In genomic region chr14:100098171-100098570, GRCh38 we compare ENCODE assay signal across 18 cellular contexts. TPM values are rescaled to one million over a fixed set of nuclear protein-coding genes. Genes with fewer than 3 reads are reported as not detected.
A peak's percentile ranks its signal among the peaks of the same experiment; 100 is the strongest.
DNase-seq lines count a peak whose midpoint lies in the region; ATAC-seq, FAIRE-seq and TF ChIP-seq lines count a peak whose summit lies in the region.
"Had no signal": no experiment of that assay in that cellular context is flagged by ENCODE, and none has a peak within 500 bp of the region (broad histone marks: within the 10 kb centered on the region; RNA-seq: fewer than 3 reads in every experiment).

No MANE protein-coding gene starts in this region.

- no peak for TF ChIP-seq CTCF in GM23338 (conservative IDR thresholded peaks at IDR 0.05; ENCODE audit: low read depth in 2 of 2)
- TF ChIP-seq CTCF in heart left ventricle (IDR thresholded peaks at IDR 0.05) = no peak

- H4K20me1 ChIP-seq in GM23338 (replicated peaks; ENCODE audit: insufficient read depth) = 0 out of 2 replicates have a peak, but pooled peaks cover 6% of the 10 kb centered on the region

- no peak overlapping the region for H3K4me2 ChIP-seq in GM23338

- peak; percentile 22 for DNase-seq in activated CD4-positive, CD25-positive, alpha-beta regulatory T cell treated with anti-CD3 and anti-CD28 coated beads, Interleukin-2, amount 50 U/mL, for 72 hours
- DNase-seq in activated CD4-positive, CD25-positive, alpha-beta regulatory T cell (lab: John Stamatoyannopoulos, UW) = no peak
- DNase-seq in GM23338 (ENCODE audit: low spot score) (no peak), naive B cell (no peak), small intestine (no peak), inferior parietal cortex (ENCODE audit: extremely low spot score) (no peak), heart left ventricle (no peak)
- no peak for DNase-seq in activated T-helper 2 cell treated with anti-CD3 and anti-CD28 coated beads, Interferon-gamma antibody, Interleukin-2, Interleukin-4, amounts not matched to agents 10 μg/mL and 5 μg/mL and 100 μg/mL, durations not matched to agents 14 hours and 24 hours and 36 hours (ENCODE audit: low spot score)
- DNase-seq: hippocampal formation, midbrain, NCI-H524 treated with DMSO at 0.1 percent for 48 hours, SHP77 treated with DMSO at 0.1 percent for 48 hours, T-helper 9 cell, trophoblast cell had no signal

- H3K79me2 ChIP-seq in GM23338 (replicated peaks; ENCODE audit: insufficient read depth) = no peaks in the 10 kb centered on the region

- H3K36me3 ChIP-seq in GM23338 (ENCODE audit: insufficient read depth) = no peaks in the 10 kb centered on the region
- no peaks in the 10 kb centered on the region for H3K36me3 ChIP-seq in small intestine (ENCODE audit: control insufficient read depth in 2 of 2, insufficient read depth in 2 of 2, low read length in 2 of 2)
- peaks cover 0 to 64% (median 13%) of the 10 kb centered on the region in 9 donors for H3K36me3 ChIP-seq in heart left ventricle

- no peak for FAIRE-seq in small intestine (lab: Jason Lieb, UNC)
- FAIRE-seq: A204.1, endothelial cell of umbilical vein had no signal

- no peaks in the 10 kb centered on the region for H3F3A ChIP-seq in GM23338 (replicated peaks; ENCODE audit: low read depth)

- ATAC-seq in GM23338 = no peak
- ATAC-seq in naive B cell (ENCODE audit: low read depth in 2 of 2) = no peak
- no peak for ATAC-seq in heart left ventricle

- no peaks in the 10 kb centered on the region for H3K36me3 Mint-ChIP-seq in GM23338 (ENCODE audit: low read depth)
- H3K36me3 Mint-ChIP-seq in activated T-helper 2 cell treated with anti-CD3 and anti-CD28 coated beads, Interferon-gamma antibody, Interleukin-2, Interleukin-4, amounts not matched to agents 10 μg/mL and 5 μg/mL and 100 μg/mL, durations not matched to agents 14 hours and 24 hours and 36 hours (ENCODE audit: low read depth) = peaks cover 82% of the 10 kb centered on the region
- H3K36me3 Mint-ChIP-seq in naive B cell = peaks cover 18 to 19% of the 10 kb centered on the region in 2 donors

- no peaks in the 10 kb centered on the region for H3K9me3 Mint-ChIP-seq in GM23338
- no peaks in the 10 kb centered on the region for H3K9me3 Mint-ChIP-seq in activated T-helper 2 cell treated with anti-CD3 and anti-CD28 coated beads, Interferon-gamma antibody, Interleukin-2, Interleukin-4, amounts not matched to agents 10 μg/mL and 5 μg/mL and 100 μg/mL, durations not matched to agents 14 hours and 24 hours and 36 hours
- H3K9me3 Mint-ChIP-seq in naive B cell = no peaks in the 10 kb centered on the region

- H3K27me3 ChIP-seq in GM23338 (ENCODE audit: insufficient read depth) (no peaks in the 10 kb centered on the region), small intestine (ENCODE audit: control insufficient read depth in 2 of 2, insufficient read depth in 2 of 2, low read length in 2 of 2) (no peaks in the 10 kb centered on the region), heart left ventricle (no peaks in the 10 kb centered on the region)
- H3K27me3 ChIP-seq: neutrophil had no signal

- H3K4me1 ChIP-seq in GM23338 (ENCODE audit: insufficient read depth) (no peaks in the 10 kb centered on the region), small intestine (ENCODE audit: control insufficient read depth in 2 of 2, insufficient read depth in 1 of 2, low read depth in 1 of 2, low read length in 1 of 2) (no peaks in the 10 kb centered on the region), heart left ventricle (peaks cover 0 to 31% (median 8%) of the 10 kb centered on the region in 12 donors)

- H3K9me2 ChIP-seq in GM23338 (ENCODE audit: insufficient read depth) = no peaks in the 10 kb centered on the region

- TF ChIP-seq POLR2A in heart left ventricle (IDR thresholded peaks at IDR 0.05) = no peak

- peaks cover 7% of the 10 kb centered on the region; the same call in 2 of the 3 replicates for H3K4me1 Mint-ChIP-seq in GM23338
- H3K4me1 Mint-ChIP-seq in activated T-helper 2 cell treated with anti-CD3 and anti-CD28 coated beads, Interferon-gamma antibody, Interleukin-2, Interleukin-4, amounts not matched to agents 10 μg/mL and 5 μg/mL and 100 μg/mL, durations not matched to agents 14 hours and 24 hours and 36 hours (ENCODE audit: low read depth) = peaks cover 67% of the 10 kb centered on the region
- peaks cover 42 to 55% (median 46%) of the 10 kb centered on the region in 3 donors for H3K4me1 Mint-ChIP-seq in naive B cell

- no peak overlapping the region for H3K4me3 Mint-ChIP-seq in GM23338
- H3K4me3 Mint-ChIP-seq in activated T-helper 2 cell treated with anti-CD3 and anti-CD28 coated beads, Interferon-gamma antibody, Interleukin-2, Interleukin-4, amounts not matched to agents 10 μg/mL and 5 μg/mL and 100 μg/mL, durations not matched to agents 14 hours and 24 hours and 36 hours (ENCODE audit: low read depth) = no peak overlapping the region
- H3K4me3 Mint-ChIP-seq in naive B cell = peak overlapping the region in 2 of 8 donors; percentile 31 to 35

- H3K27ac Mint-ChIP-seq in GM23338 (0 out of 2 replicates have a peak overlapping the region, but pooled peaks have one; percentile 17), naive B cell (peak overlapping the region in 4 of 6 donors; percentile 22 to 93 (median 74))
- peak overlapping the region; percentile 83 for H3K27ac Mint-ChIP-seq in activated T-helper 2 cell treated with anti-CD3 and anti-CD28 coated beads, Interferon-gamma antibody, Interleukin-2, Interleukin-4, amounts not matched to agents 10 μg/mL and 5 μg/mL and 100 μg/mL, durations not matched to agents 14 hours and 24 hours and 36 hours

- no peak overlapping the region for H2AFZ ChIP-seq in GM23338

- 89 to 95% (median 94%) methylated on average over 8 of the region's 8 CpGs for WGBS in small intestine, 3 donors
- 89 to 98% (median 93%) methylated on average over 8 of the region's 8 CpGs for WGBS in heart left ventricle, 4 donors

- H3K9me3 ChIP-seq in small intestine (ENCODE audit: control insufficient read depth, low read depth) (no peaks in the 10 kb centered on the region), heart left ventricle (no peaks in the 10 kb centered on the region)
- H3K9me3 ChIP-seq: neutrophil had no signal

- H3K27ac ChIP-seq in GM23338 (ENCODE audit: low read depth) (no peak overlapping the region), small intestine (ENCODE audit: low read depth in 1 of 2, low read length in 1 of 2) (no peak overlapping the region), heart left ventricle (no peak overlapping the region)
- H3K27ac ChIP-seq: C4-2B, neutrophil had no signal

- H3K4me3 ChIP-seq in GM23338 (no peak overlapping the region), small intestine (ENCODE audit: low read depth in 1 of 2, low read length in 2 of 2) (no peak overlapping the region), heart left ventricle (no peak overlapping the region)

- intact Hi-C loops in activated T-helper 2 cell treated with anti-CD3 and anti-CD28 coated beads, Interferon-gamma antibody, Interleukin-2, Interleukin-4, amounts not matched to agents 10 μg/mL and 5 μg/mL and 100 μg/mL, durations not matched to agents 14 hours and 24 hours and 36 hours (cut with micrococcal nuclease) = no loop called here
- intact Hi-C loops in heart left ventricle (cut with DNase I) = no loop called here

- H3K27me3 Mint-ChIP-seq in GM23338 (ENCODE audit: insufficient read depth, low read depth, poor library complexity) = no peaks in the 10 kb centered on the region
- no peaks in the 10 kb centered on the region for H3K27me3 Mint-ChIP-seq in activated T-helper 2 cell treated with anti-CD3 and anti-CD28 coated beads, Interferon-gamma antibody, Interleukin-2, Interleukin-4, amounts not matched to agents 10 μg/mL and 5 μg/mL and 100 μg/mL, durations not matched to agents 14 hours and 24 hours and 36 hours (ENCODE audit: low read depth)
- H3K27me3 Mint-ChIP-seq in naive B cell = no peaks in the 10 kb centered on the region

TF ChIP-seq in GM23338, 12 proteins besides CTCF, POLR2A, EP300 and RAD21 (continues in another document):
- no peak for TF ChIP-seq JUNB (IDR thresholded peaks at IDR 0.05; ENCODE audit: unreplicated experiment)
- no peak for TF ChIP-seq ZNF331 (CRISPR knock-in tag; IDR thresholded peaks at IDR 0.05; ENCODE audit: low read depth)
- no peak for TF ChIP-seq EZH2phosphoT487 (IDR thresholded peaks at IDR 0.05; ENCODE audit: unreplicated experiment)

RNA-seq across cellular contexts. Expression of gene EVL, which starts 32.9 kb away (rescaled TPM):
- 43.9 and 50.5 TPM in 2 replicates for total RNA-seq in GM23338 (2014; rRNA removed; shearing (Covaris generic))
- polyA plus RNA-seq in GM23338 (2016; fragmentation: Nextera tagmentation; extraction: Ambion mirVana) = 28.2 and 36.7 TPM in 2 replicates
- total RNA-seq in activated T-helper 2 cell treated with anti-CD3 and anti-CD28 coated beads, Interferon-gamma antibody, Interleukin-2, Interleukin-4, amounts not matched to agents 10 μg/mL and 5 μg/mL and 100 μg/mL, durations not matched to agents 14 hours and 24 hours and 36 hours = 255 TPM in 2 replicates
- 100 to 1,000 TPM in 2 of 6 donors, 10 to 100 TPM in 4; 76.5 to 135 (median 89.8) TPM for polyA plus RNA-seq in naive B cell (ENCODE audit: low read depth in 6 of 6)
- 10 to 100 TPM; 21.0 to 35.2 (median 28.4) TPM for polyA plus RNA-seq in small intestine
- total RNA-seq in heart left ventricle = 100 to 1,000 TPM in 1 of 9 donors, 10 to 100 TPM in 8; 31.7 to 116 (median 41.0) TPM
- polyA plus RNA-seq in heart left ventricle = 10 to 100 TPM; 23.8 to 33.5 TPM

Comparison
In these comparisons a context has a peak if more than half of its experiments do, and no peak if none do; other contexts are left out.
1. H3K27ac Mint-ChIP-seq: peak in every context shown above with its lines; median percentile 83 in activated T-helper 2 cell treated with anti-CD3 and anti-CD28 coated beads, Interferon-gamma antibody, Interleukin-2, Interleukin-4, amounts not matched to agents 10 μg/mL and 5 μg/mL and 100 μg/mL, durations not matched to agents 14 hours and 24 hours and 36 hours; 74 in naive B cell; 17 in GM23338.